Comparison of ENCODE assay signal across 29 cellular contexts in genomic region chr14:93928184-93929047, GRCh38. TPM values are rescaled to one million over a fixed set of nuclear protein-coding genes. Genes with fewer than 3 reads are reported as not detected.
A peak's percentile ranks its signal among the peaks of the same experiment; 100 is the strongest.
DNase-seq lines count a peak whose midpoint lies in the region; ATAC-seq and TF ChIP-seq lines count a peak whose summit lies in the region.
"Had no signal": no experiment of that assay in that cellular context is flagged by ENCODE, and none has a peak within 500 bp of the region (broad histone marks: within the 10 kb centered on the region; RNA-seq: fewer than 3 reads in every experiment).

No MANE protein-coding gene starts in this region.

- no peaks in the 10 kb centered on the region for H3K79me2 ChIP-seq in GM23338 (replicated peaks; ENCODE audit: insufficient read depth)

- H3K4me1 Mint-ChIP-seq in GM23338, result no peaks in the 10 kb centered on the region; the same call in 1 of the 3 replicates
- H3K4me1 Mint-ChIP-seq: CD4-positive, alpha-beta memory T cell had no signal

- H3K27me3 ChIP-seq in GM23338 (ENCODE audit: insufficient read depth) (no peaks in the 10 kb centered on the region), H7 (ENCODE audit: control insufficient read depth, insufficient read depth, low read length) (no peaks in the 10 kb centered on the region), neuronal stem cell (ENCODE audit: control insufficient read depth in 3 of 3, insufficient read depth in 3 of 3, low read depth in 1 of 3, low read length in 3 of 3) (no peaks in the 10 kb centered on the region), right lobe of liver (no peaks in the 10 kb centered on the region)

- no peaks in the 10 kb centered on the region for H3K9me2 ChIP-seq in GM23338 (ENCODE audit: insufficient read depth)

- H3K23ac ChIP-seq in neuronal stem cell (ENCODE audit: low read depth, low read length, poor library complexity), result peak overlapping the region; percentile 45

- no peak for TF ChIP-seq POLR2A in right lobe of liver (IDR thresholded peaks at IDR 0.05)

- H2AFZ ChIP-seq in GM23338 (no peak overlapping the region), neuronal stem cell (ENCODE audit: low read length) (no peak overlapping the region)

- TF ChIP-seq CTCF in GM23338 (conservative IDR thresholded peaks at IDR 0.05; ENCODE audit: low read depth in 2 of 2) (no peak), right lobe of liver (IDR thresholded peaks at IDR 0.05) (no peak), coronary artery (IDR thresholded peaks at IDR 0.05) (no peak)

- peak overlapping the region; percentile 90 for H2BK120ac ChIP-seq in neuronal stem cell (ENCODE audit: low read depth, low read length)

- H3K9me3 ChIP-seq in neuronal stem cell (replicated peaks in 1 of 2; ENCODE audit: control insufficient read depth in 2 of 2, insufficient read depth in 1 of 2, low read depth in 1 of 2, low read length in 2 of 2) (peaks cover 0 to 8% of the 10 kb centered on the region in 2 donors), right lobe of liver (no peaks in the 10 kb centered on the region)

- H3K9me3 Mint-ChIP-seq in GM23338, result no peaks in the 10 kb centered on the region
- H3K9me3 Mint-ChIP-seq: CD4-positive, alpha-beta memory T cell had no signal

- no peak overlapping the region for H4K8ac ChIP-seq in neuronal stem cell (ENCODE audit: low read depth, low read length)

- WGBS in neuronal stem cell (ENCODE audit: extremely low coverage in 2 of 2, insufficient read length in 2 of 2, insufficient replicate concordance in 1 of 2), 2 donors, result no CpG with 5 or more reads among the region's 26 CpGs
- 40% methylated on average over 1 of the region's 26 CpGs for WGBS in right lobe of liver (ENCODE audit: insufficient coverage, low coverage, low lambda C conversion rate, missing lambda C conversion rate)

- H3K36me3 Mint-ChIP-seq in GM23338 (ENCODE audit: low read depth), result no peaks in the 10 kb centered on the region; the same call in 2 of the 3 replicates
- H3K36me3 Mint-ChIP-seq: CD4-positive, alpha-beta memory T cell had no signal

- peak overlapping the region; percentile 94 for H4K91ac ChIP-seq in neuronal stem cell (ENCODE audit: low read depth, low read length, poor library complexity)

- peak overlapping the region; percentile 95 for H2AK5ac ChIP-seq in neuronal stem cell (ENCODE audit: low read depth, low read length)

- H4K20me1 ChIP-seq in GM23338 (replicated peaks; ENCODE audit: insufficient read depth), result no peaks in the 10 kb centered on the region

- H3K4me2 ChIP-seq in GM23338, result no peak overlapping the region
- no peak overlapping the region for H3K4me2 ChIP-seq in neuronal stem cell (ENCODE audit: insufficient read depth, low read length, poor library complexity, severe bottlenecking)

- peak overlapping the region; percentile 85 for H2BK5ac ChIP-seq in neuronal stem cell (ENCODE audit: low read length)

- no peaks in the 10 kb centered on the region for H3K4me1 ChIP-seq in GM23338 (ENCODE audit: insufficient read depth)
- peaks cover 29 to 30% of the 10 kb centered on the region in 2 donors for H3K4me1 ChIP-seq in neuronal stem cell (ENCODE audit: control insufficient read depth in 2 of 2, insufficient read depth in 1 of 2, low read depth in 1 of 2, low read length in 2 of 2)
- no peaks in the 10 kb centered on the region for H3K4me1 ChIP-seq in right lobe of liver

- ATAC-seq in GM23338 (no peak; the same call in 2 of the 3 replicates), right lobe of liver (no peak), HG03342 (IDR thresholded peaks at IDR 0.05; ENCODE audit: unreplicated experiment) (no peak)
- ATAC-seq: HCT116, PC-3 had no signal

- no peaks in the 10 kb centered on the region for H3K79me1 ChIP-seq in neuronal stem cell (ENCODE audit: low read depth, low read length)

- intact Hi-C loops in right lobe of liver (cut with DNase I), result no loop called here

- peak overlapping the region; percentile 92 for H3K14ac ChIP-seq in neuronal stem cell (ENCODE audit: low read length)

- H3K27me3 Mint-ChIP-seq in GM23338 (ENCODE audit: insufficient read depth, low read depth, poor library complexity), result peaks cover 12% of the 10 kb centered on the region
- H3K27me3 Mint-ChIP-seq: CD4-positive, alpha-beta memory T cell had no signal

- peak overlapping the region; percentile 8 for H3K4ac ChIP-seq in neuronal stem cell (ENCODE audit: low read length)

- H3K27ac Mint-ChIP-seq in GM23338, result no peak overlapping the region
- H3K27ac Mint-ChIP-seq: CD4-positive, alpha-beta memory T cell had no signal

- H2BK15ac ChIP-seq in neuronal stem cell (ENCODE audit: low read length), result peak overlapping the region; percentile 79

- H3K18ac ChIP-seq in neuronal stem cell (ENCODE audit: low read length), result peak overlapping the region; percentile 88

- DNase-seq in GM23338 (ENCODE audit: low spot score) (no peak), H7 (peak; percentile 65), iPS-NIHi11 (ENCODE audit: low spot score) (peak; percentile 40), neuronal stem cell (ENCODE audit: low spot score) (no peak), right lobe of liver (no peak), coronary artery (ENCODE audit: low spot score) (no peak)
- DNase-seq: CD4-positive, alpha-beta memory T cell; COR-L47; DMS53; KBM-7; NCI-H1105 treated with DMSO at 0.1 percent for 48 hours; NCI-H146; NCI-H2029; NCI-H446 treated with DMSO at 0.1 percent for 48 hours; NCI-H526; NCI-H82; NK-92 treated with Interleukin-12 subunit alpha and Interleukin-12 subunit beta, amount 100 ng/mL, for 24 hours; PC-3; SHP77; SW 1271 had no signal

- H3K9ac ChIP-seq in neuronal stem cell (ENCODE audit: low read depth, low read length, poor library complexity), result no peak overlapping the region

- H3K4me3 ChIP-seq in GM23338 (no peak overlapping the region), H7 (ENCODE audit: insufficient read depth, low read depth, low read length) (no peak overlapping the region), neuronal stem cell (ENCODE audit: low read length in 2 of 2) (peak overlapping the region in 1 of 2 donors; percentile 77), right lobe of liver (no peak overlapping the region), coronary artery (no peak overlapping the region)

- H3K36me3 ChIP-seq in GM23338 (ENCODE audit: insufficient read depth), result no peaks in the 10 kb centered on the region
- H3K36me3 ChIP-seq in H7 (replicated peaks; ENCODE audit: control insufficient read depth, insufficient read depth, low read length), result no peaks in the 10 kb centered on the region
- peaks cover 0 to 29% of the 10 kb centered on the region in 2 donors for H3K36me3 ChIP-seq in neuronal stem cell (replicated peaks in 1 of 2; ENCODE audit: control insufficient read depth in 2 of 2, insufficient read depth in 2 of 2, low read length in 2 of 2)
- no peaks in the 10 kb centered on the region for H3K36me3 ChIP-seq in right lobe of liver

- H3F3A ChIP-seq in GM23338 (replicated peaks; ENCODE audit: low read depth), result no peaks in the 10 kb centered on the region

- H3K27ac ChIP-seq in GM23338 (ENCODE audit: low read depth) (no peak overlapping the region), neuronal stem cell (replicated peaks; ENCODE audit: low read length) (no peak overlapping the region), right lobe of liver (no peak overlapping the region), coronary artery (no peak overlapping the region)

- no peak overlapping the region for H3K4me3 Mint-ChIP-seq in GM23338
- H3K4me3 Mint-ChIP-seq: CD4-positive, alpha-beta memory T cell had no signal

- peak overlapping the region; percentile 93 for H2BK12ac ChIP-seq in neuronal stem cell (ENCODE audit: low read length)

RNA-seq across cellular contexts. Expression of gene FAM181A, which starts 1.3 kb away (rescaled TPM):
- not detected in 2 replicates for total RNA-seq in GM23338 (2014; rRNA removed; shearing (Covaris generic))
- polyA plus RNA-seq in GM23338 (2016; fragmentation: Nextera tagmentation; extraction: Ambion mirVana), result not detected in 2 replicates
- not detected in 2 replicates for total RNA-seq in H7 (2014; rRNA removed; shearing (Covaris generic))
- polyA plus RNA-seq in neuronal stem cell (2013, experiment 1 of 2), result 2.3 TPM
- 2.4 TPM for polyA plus RNA-seq in neuronal stem cell (2013, experiment 2 of 2)
- not detected for total RNA-seq in right lobe of liver
- total RNA-seq: A673; CD4-positive, alpha-beta memory T cell; Daoy; G401; H1; LHCN-M2; MCF 10A; PC-3; SK-MEL-5 had no signal
- polyA plus RNA-seq: CD4-positive, alpha-beta memory T cell; H1 had no signal

RNA-seq across cellular contexts. Expression of gene ASB2, which starts 48.0 kb away (rescaled TPM):
- 1.2 and 2.3 TPM in 2 replicates for total RNA-seq in GM23338 (2014; rRNA removed; shearing (Covaris generic))
- 1.5 and 1.7 TPM in 2 replicates for polyA plus RNA-seq in GM23338 (2016; fragmentation: Nextera tagmentation; extraction: Ambion mirVana)
- total RNA-seq in H7 (2014; rRNA removed; shearing (Covaris generic)), result 0.21 TPM in 1 of 2 replicates, not detected in the other
- 0.43 TPM for polyA plus RNA-seq in neuronal stem cell (2013, experiment 1 of 2)
- polyA plus RNA-seq in neuronal stem cell (2013, experiment 2 of 2), result 0.50 TPM
- total RNA-seq in right lobe of liver, result under 1 TPM; 0.20 to 0.59 (median 0.28) TPM
- total RNA-seq: A673, MCF 10A had no signal

Comparison
In these comparisons a context has a peak if more than half of its experiments do, and no peak if none do; other contexts are left out.
1. DNase-seq: peak in H7 (single experiment) and iPS-NIHi11 (single experiment); none in GM23338 (single experiment), neuronal stem cell (single experiment), right lobe of liver (0 of 3) and coronary artery (single experiment).